21 cellular contexts compared by ENCODE assay signal in genomic region chr17:77512062-77512946, GRCh38.
DNase-seq lines count a peak whose midpoint lies in the region; TF ChIP-seq lines count a peak whose summit lies in the region.
"Had no signal": no experiment of that assay in that cellular context is flagged by ENCODE, and none has a peak within 500 bp of the region (broad histone marks: within the 10 kb centered on the region; RNA-seq: fewer than 3 reads in every experiment).

No MANE protein-coding gene starts in this region.

- H3K27me3 ChIP-seq in WERI-Rb-1 (ENCODE audit: insufficient read depth, low read depth, severe bottlenecking) = no peaks in the 10 kb centered on the region
- no peaks in the 10 kb centered on the region for H3K27me3 ChIP-seq in BE2C
- H3K27me3 ChIP-seq: MG63 had no signal

- TF ChIP-seq CTCF in AG10803 (conservative IDR thresholded peaks at IDR 0.05; ENCODE audit: low read length) = no peak
- no peak for TF ChIP-seq CTCF in CD14-positive monocyte (IDR thresholded peaks at IDR 0.05)
- TF ChIP-seq CTCF in WERI-Rb-1 (IDR thresholded peaks at IDR 0.05; ENCODE audit: low read depth, low read length) = no peak
- no peak for TF ChIP-seq CTCF in BE2C (IDR thresholded peaks at IDR 0.05; ENCODE audit: low read depth, low read length)

- peaks cover 5% of the 10 kb centered on the region; the same call in 1 of the 2 replicates for H3K4me1 ChIP-seq in BE2C

- H3K36me3 Mint-ChIP-seq in CD14-positive monocyte = no peaks in the 10 kb centered on the region

- H3K4me3 ChIP-seq in AG10803 (ENCODE audit: low read length) = no peak overlapping the region
- no peak overlapping the region for H3K4me3 ChIP-seq in WERI-Rb-1 (ENCODE audit: low read depth, low read length)
- H3K4me3 ChIP-seq in BE2C (ENCODE audit: low read depth, low read length) = no peak overlapping the region
- H3K4me3 ChIP-seq: MG63 had no signal

- H3K27ac Mint-ChIP-seq in CD14-positive monocyte = no peak overlapping the region
- H3K27ac Mint-ChIP-seq: B cell; CD4-positive, alpha-beta memory T cell; HFFc6 had no signal

- peak; percentile 42 for DNase-seq in AG10803 (ENCODE audit: low read depth)
- peak; percentile 14 for DNase-seq in CD14-positive monocyte (ENCODE audit: low spot score)
- DNase-seq in WERI-Rb-1 = peak; percentile 0
- DNase-seq in mesenteric fat pad (ENCODE audit: low spot score) = peak; percentile 57
- DNase-seq in BE2C = no peak
- DNase-seq in NCI-H1048 (lab: John Stamatoyannopoulos, UW) = no peak
- no peak for DNase-seq in medulla oblongata (ENCODE audit: extremely low spot score)
- DNase-seq: Calu3; CD4-positive, alpha-beta memory T cell; DMS53; HFFc6; Karpas-422; MG63; NCI-H1105; NCI-H1694; NCI-H2107; NCI-H526 treated with DMSO at 0.1 percent for 48 hours; OCI-M1; RPMI8226; SIG-M5 had no signal

- H3K36me3 ChIP-seq in WERI-Rb-1 = no peaks in the 10 kb centered on the region
- H3K36me3 ChIP-seq in BE2C = no peaks in the 10 kb centered on the region

- H3K4me1 Mint-ChIP-seq in CD14-positive monocyte = peaks cover 2% of the 10 kb centered on the region
- H3K4me1 Mint-ChIP-seq: B cell had no signal

- H3K9me3 Mint-ChIP-seq in CD14-positive monocyte = peaks cover 0 to 20% (median 14%) of the 10 kb centered on the region in 7 donors

- peaks cover 4 to 7% (median 6%) of the 10 kb centered on the region in 3 donors for H3K27me3 Mint-ChIP-seq in CD14-positive monocyte (ENCODE audit: low read depth in 3 of 3)
- H3K27me3 Mint-ChIP-seq: B cell; CD4-positive, alpha-beta memory T cell had no signal

- H3K4me3 Mint-ChIP-seq in CD14-positive monocyte = no peak overlapping the region
- H3K4me3 Mint-ChIP-seq: B cell; CD4-positive, alpha-beta memory T cell; HFFc6 had no signal

- peaks cover 19% of the 10 kb centered on the region for H3K9me3 ChIP-seq in WERI-Rb-1 (ENCODE audit: severe bottlenecking)
- peaks cover 3% of the 10 kb centered on the region; the same call in 1 of the 2 replicates for H3K9me3 ChIP-seq in BE2C

- intact Hi-C loops in CD14-positive monocyte (cut with micrococcal nuclease) = no loop called here

- H3K27ac ChIP-seq in WERI-Rb-1 = no peak overlapping the region

Comparison
In these comparisons a context has a peak if more than half of its experiments do, and no peak if none do; other contexts are left out.
1. DNase-seq: peak in AG10803 (single experiment), CD14-positive monocyte (single experiment), WERI-Rb-1 (single experiment) and mesenteric fat pad (single experiment); none in BE2C (single experiment), NCI-H1048 (single experiment) and medulla oblongata (single experiment).